Comparison of ENCODE assay signal across 24 cellular contexts in the genomic region with DNA sequence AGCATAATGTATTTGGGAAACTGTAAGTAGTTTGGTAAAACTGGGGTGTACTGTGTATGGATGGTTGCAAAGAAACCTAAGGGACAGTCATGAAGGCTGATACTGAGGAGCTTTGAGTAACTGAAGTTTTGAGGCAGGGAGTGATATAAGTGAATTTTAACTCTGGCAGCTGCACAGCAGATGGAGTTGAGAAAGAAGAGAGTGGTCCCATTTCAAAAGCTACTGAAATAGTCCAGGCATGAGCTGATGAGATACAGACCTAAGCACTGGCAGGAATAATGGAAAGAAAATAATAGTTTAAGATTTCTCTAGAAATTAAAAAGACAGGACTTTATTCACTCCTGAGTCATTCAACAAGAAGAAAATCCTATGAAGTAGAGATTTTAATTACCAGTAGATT.
DNase-seq lines count a peak whose midpoint lies in the region; ATAC-seq and TF ChIP-seq lines count a peak whose summit lies in the region.
"Had no signal": no experiment of that assay in that cellular context is flagged by ENCODE, and none has a peak within 500 bp of the region (broad histone marks: within the 10 kb centered on the region; RNA-seq: fewer than 3 reads in every experiment).

No MANE protein-coding gene starts in this region.

- peak overlapping the region; percentile 21; the same call in 1 of the 2 replicates for H3K27ac ChIP-seq in ACC112 (ENCODE audit: low read depth, low read length)
- peak overlapping the region in 6 of 12 donors; percentile 18 to 59 (median 32) for H3K27ac ChIP-seq in heart left ventricle
- peak overlapping the region in 3 of 4 donors; percentile 42 to 69 (median 58) for H3K27ac ChIP-seq in sigmoid colon
- H3K27ac ChIP-seq: A549, BLaER1, gastrocnemius medialis had no signal

- no peaks in the 10 kb centered on the region for H3K9me3 ChIP-seq in heart left ventricle
- H3K9me3 ChIP-seq in sigmoid colon, result no peaks in the 10 kb centered on the region
- H3K9me3 ChIP-seq: A549, BLaER1, gastrocnemius medialis had no signal

- no peaks in the 10 kb centered on the region for H3K9me3 Mint-ChIP-seq in chondrocyte (ENCODE audit: low read depth)
- H3K9me3 Mint-ChIP-seq in activated naive CD8-positive, alpha-beta T cell treated with anti-CD3 and anti-CD28 coated beads for 36 hours, result no peaks in the 10 kb centered on the region
- no peaks in the 10 kb centered on the region for H3K9me3 Mint-ChIP-seq in activated T-cell treated with anti-CD3 and anti-CD28 coated beads, Interleukin-2, amount 50 U/mL, for 24 hours
- H3K9me3 Mint-ChIP-seq: activated T-cell treated with anti-CD3 and anti-CD28 coated beads, Interleukin-2, amount 50 U/mL, for 72 hours; stimulated activated naive CD8-positive, alpha-beta T cell treated with anti-CD3 and anti-CD28 coated beads, Interleukin-15, Interleukin-2, amounts not matched to agents 100 ng/mL and 50 ng/mL, for 24 hours had no signal

- intact Hi-C loops in heart left ventricle (cut with DNase I), result no loop called here
- intact Hi-C loops in sigmoid colon (cut with DNase I), result no loop called here

- TF ChIP-seq POLR2A in heart left ventricle (IDR thresholded peaks at IDR 0.05), result no peak
- no peak for TF ChIP-seq POLR2A in sigmoid colon (IDR thresholded peaks at IDR 0.05)

- peaks cover 2% of the 10 kb centered on the region for H3K36me3 Mint-ChIP-seq in chondrocyte (ENCODE audit: low read depth)
- H3K36me3 Mint-ChIP-seq in activated naive CD8-positive, alpha-beta T cell treated with anti-CD3 and anti-CD28 coated beads for 36 hours, result no peaks in the 10 kb centered on the region
- H3K36me3 Mint-ChIP-seq in activated T-cell treated with anti-CD3 and anti-CD28 coated beads, Interleukin-2, amount 50 U/mL, for 24 hours (ENCODE audit: low read depth), result no peaks in the 10 kb centered on the region
- H3K36me3 Mint-ChIP-seq: natural killer cell treated with Interleukin-12 subunit alpha and Interleukin-12 subunit beta and Interleukin-15 and Interleukin-18, amount 100 ng/mL, for 72 hours had no signal

- H3K4me3 Mint-ChIP-seq in chondrocyte (ENCODE audit: unreplicated experiment), result no peak overlapping the region
- H3K4me3 Mint-ChIP-seq in activated naive CD8-positive, alpha-beta T cell treated with anti-CD3 and anti-CD28 coated beads for 36 hours, result no peak overlapping the region
- H3K4me3 Mint-ChIP-seq in activated T-cell treated with anti-CD3 and anti-CD28 coated beads, Interleukin-2, amount 50 U/mL, for 24 hours, result no peak overlapping the region
- H3K4me3 Mint-ChIP-seq: activated T-cell treated with anti-CD3 and anti-CD28 coated beads, Interleukin-2, amount 50 U/mL, for 72 hours; natural killer cell treated with Interleukin-12 subunit alpha and Interleukin-12 subunit beta and Interleukin-15 and Interleukin-18, amount 100 ng/mL, for 72 hours; stimulated activated naive CD8-positive, alpha-beta T cell treated with anti-CD3 and anti-CD28 coated beads, Interleukin-15, Interleukin-2, amounts not matched to agents 100 ng/mL and 50 ng/mL, for 24 hours had no signal

- H3K27me3 Mint-ChIP-seq in chondrocyte (ENCODE audit: low read depth), result no peaks in the 10 kb centered on the region
- peaks cover 9% of the 10 kb centered on the region for H3K27me3 Mint-ChIP-seq in activated naive CD8-positive, alpha-beta T cell treated with anti-CD3 and anti-CD28 coated beads for 36 hours
- no peaks in the 10 kb centered on the region for H3K27me3 Mint-ChIP-seq in activated T-cell treated with anti-CD3 and anti-CD28 coated beads, Interleukin-2, amount 50 U/mL, for 24 hours
- H3K27me3 Mint-ChIP-seq: stimulated activated naive CD8-positive, alpha-beta T cell treated with anti-CD3 and anti-CD28 coated beads, Interleukin-15, Interleukin-2, amounts not matched to agents 100 ng/mL and 50 ng/mL, for 24 hours had no signal

- H3K4me1 ChIP-seq in ACC112 (ENCODE audit: control insufficient read depth, insufficient read depth, low read length, unreplicated experiment) (peaks cover 22% of the 10 kb centered on the region), heart left ventricle (peaks cover 0 to 20% (median 0%) of the 10 kb centered on the region in 12 donors), sigmoid colon (peaks cover 0 to 37% (median 26%) of the 10 kb centered on the region in 4 donors)
- H3K4me1 ChIP-seq: A549, BLaER1, gastrocnemius medialis had no signal

- H3K27ac Mint-ChIP-seq in chondrocyte (ENCODE audit: unreplicated experiment), result peak overlapping the region; percentile 93
- no peak overlapping the region for H3K27ac Mint-ChIP-seq in activated naive CD8-positive, alpha-beta T cell treated with anti-CD3 and anti-CD28 coated beads for 36 hours
- H3K27ac Mint-ChIP-seq in activated T-cell treated with anti-CD3 and anti-CD28 coated beads, Interleukin-2, amount 50 U/mL, for 24 hours, result no peak overlapping the region
- H3K27ac Mint-ChIP-seq: activated T-cell treated with anti-CD3 and anti-CD28 coated beads, Interleukin-2, amount 50 U/mL, for 72 hours; natural killer cell treated with Interleukin-12 subunit alpha and Interleukin-12 subunit beta and Interleukin-15 and Interleukin-18, amount 100 ng/mL, for 72 hours; stimulated activated naive CD8-positive, alpha-beta T cell treated with anti-CD3 and anti-CD28 coated beads, Interleukin-15, Interleukin-2, amounts not matched to agents 100 ng/mL and 50 ng/mL, for 24 hours had no signal

- H2AFZ ChIP-seq in ACC112 (ENCODE audit: low read length, unreplicated experiment), result no peak overlapping the region

- H3K4me3 ChIP-seq in ACC112 (ENCODE audit: low read depth, low read length), result no peak overlapping the region
- no peak overlapping the region for H3K4me3 ChIP-seq in heart left ventricle
- no peak overlapping the region for H3K4me3 ChIP-seq in sigmoid colon
- H3K4me3 ChIP-seq: A549, BLaER1, gastrocnemius medialis had no signal

- no peak for TF ChIP-seq CTCF in chondrocyte (IDR thresholded peaks at IDR 0.05)
- no peak for TF ChIP-seq CTCF in heart left ventricle (IDR thresholded peaks at IDR 0.05)
- no peak for TF ChIP-seq CTCF in sigmoid colon (IDR thresholded peaks at IDR 0.05)

- H3K36me3 ChIP-seq in ACC112 (ENCODE audit: insufficient read depth, low read length), result no peaks in the 10 kb centered on the region
- H3K36me3 ChIP-seq in heart left ventricle, result no peaks in the 10 kb centered on the region
- H3K36me3 ChIP-seq in sigmoid colon, result no peaks in the 10 kb centered on the region
- H3K36me3 ChIP-seq: BLaER1, gastrocnemius medialis had no signal

- peaks cover 53% of the 10 kb centered on the region for H3K4me1 Mint-ChIP-seq in chondrocyte (ENCODE audit: low read depth)
- H3K4me1 Mint-ChIP-seq in activated naive CD8-positive, alpha-beta T cell treated with anti-CD3 and anti-CD28 coated beads for 36 hours, result no peaks in the 10 kb centered on the region
- no peaks in the 10 kb centered on the region for H3K4me1 Mint-ChIP-seq in activated T-cell treated with anti-CD3 and anti-CD28 coated beads, Interleukin-2, amount 50 U/mL, for 24 hours (ENCODE audit: low read depth)

- DNase-seq in chondrocyte (ENCODE audit: low spot score) (no peak), heart left ventricle (peak in 1 of 5 donors; percentile 33), sigmoid colon (no peak), T-helper 2 cell (no peak)
- no peak for DNase-seq in activated naive CD8-positive, alpha-beta T cell treated with anti-CD3 and anti-CD28 coated beads for 36 hours
- no peak for DNase-seq in activated CD4-positive, CD25-positive, alpha-beta regulatory T cell (lab: John Stamatoyannopoulos, UW)
- no peak for DNase-seq in activated T-cell treated with anti-CD3 and anti-CD28 coated beads, Interleukin-2, amount 50 U/mL, for 24 hours
- DNase-seq: activated naive CD4-positive, alpha-beta T cell treated with anti-CD3 and anti-CD28 coated beads, Interleukin-2, amount 50 U/mL, for 16 hours; activated T-cell treated with anti-CD3 and anti-CD28 coated beads, Interleukin-2, amount 50 U/mL, for 72 hours; Calu3; EL; gastrocnemius medialis; Karpas-422; mesendoderm; NCI-H1930; NK-92 treated with Interleukin-12 subunit alpha and Interleukin-12 subunit beta, amount 100 ng/mL, for 24 hours; stimulated activated CD4-positive, alpha-beta T cell treated with anti-CD3 and anti-CD28 coated beads, Interleukin-4, amount 100 ng/mL, for 24 hours; T-helper 9 cell had no signal

- no peak for TF ChIP-seq EP300 in sigmoid colon (IDR thresholded peaks at IDR 0.05)

- H3K79me2 ChIP-seq in ACC112 (ENCODE audit: control insufficient read depth, insufficient read depth, low read length, unreplicated experiment), result no peaks in the 10 kb centered on the region

- H3K27me3 ChIP-seq in ACC112 (ENCODE audit: insufficient read depth, low read length), result no peaks in the 10 kb centered on the region
- no peaks in the 10 kb centered on the region for H3K27me3 ChIP-seq in heart left ventricle
- H3K27me3 ChIP-seq in sigmoid colon, result no peaks in the 10 kb centered on the region
- H3K27me3 ChIP-seq: BLaER1, gastrocnemius medialis had no signal

- ATAC-seq in heart left ventricle, result peak in 3 of 4 donors; percentile 42 to 86 (median 70)
- ATAC-seq: A549; activated T-cell treated with anti-CD3 and anti-CD28 coated beads, Interleukin-2, amount 50 U/mL, for 72 hours; HCT116; natural killer cell treated with Interleukin-12 subunit alpha and Interleukin-12 subunit beta and Interleukin-15 and Interleukin-18, amount 100 ng/mL, for 72 hours had no signal
